ENCODE assay signal across 12 cellular contexts in the genomic region with DNA sequence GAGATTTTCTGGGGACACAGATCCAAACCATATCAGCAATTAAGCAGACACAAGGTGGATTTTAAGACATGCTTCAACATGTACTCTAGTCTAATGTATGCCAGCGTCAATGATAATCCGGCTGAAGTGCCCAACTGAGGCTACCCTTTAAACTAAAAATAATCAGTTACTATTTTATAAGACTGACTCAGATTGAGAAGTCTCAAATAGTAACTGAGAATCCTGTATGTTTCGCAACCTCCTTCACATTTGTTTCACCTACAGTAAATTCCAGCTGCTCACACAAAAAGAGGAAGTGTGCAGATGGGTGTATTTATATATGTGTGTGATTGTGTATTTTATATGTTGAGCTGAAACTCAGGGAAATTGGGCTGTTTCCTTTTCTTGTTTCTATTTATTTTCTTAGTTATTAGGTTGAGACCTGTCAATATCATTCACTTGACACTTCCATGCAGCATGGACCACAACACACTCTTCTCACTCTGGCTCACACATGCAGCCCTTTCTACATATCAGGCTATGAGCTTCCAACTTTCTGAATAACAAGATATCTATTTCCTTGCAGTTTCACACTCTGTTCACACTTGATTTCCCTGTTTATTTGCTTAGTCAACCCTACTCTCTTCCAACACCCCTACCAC.
DNase-seq lines count a peak whose midpoint lies in the region; ATAC-seq and TF ChIP-seq lines count a peak whose summit lies in the region.
"Had no signal": no experiment of that assay in that cellular context is flagged by ENCODE, and none has a peak within 500 bp of the region (broad histone marks: within the 10 kb centered on the region; RNA-seq: fewer than 3 reads in every experiment).

No MANE protein-coding gene starts in this region.

- peak; percentile 98 for ATAC-seq in GM19395 (IDR thresholded peaks at IDR 0.05; ENCODE audit: unreplicated experiment)
- peak; percentile 98 for ATAC-seq in HG02938 (IDR thresholded peaks at IDR 0.05; ENCODE audit: unreplicated experiment)
- ATAC-seq: left lung, Panc1 had no signal

- no peak overlapping the region for H2AFZ ChIP-seq in MM.1S (ENCODE audit: low read length)

- TF ChIP-seq CTCF in GM10266 (IDR thresholded peaks at IDR 0.05; ENCODE audit: control insufficient read depth, insufficient read depth, low read depth, missing control alignments) (no peak), MM.1S (IDR thresholded peaks at IDR 0.05; ENCODE audit: low read length) (no peak), suprapubic skin (IDR thresholded peaks at IDR 0.05) (no peak)

- WGBS in suprapubic skin: 84% methylated on average over 3 of the region's 3 CpGs

- H3K4me3 ChIP-seq in MM.1S (ENCODE audit: low read length): no peak overlapping the region
- no peak overlapping the region for H3K4me3 ChIP-seq in suprapubic skin
- H3K4me3 ChIP-seq: left lung had no signal

- TF ChIP-seq EP300 in suprapubic skin (IDR thresholded peaks at IDR 0.05): no peak

- no peaks in the 10 kb centered on the region for H3K9me2 ChIP-seq in MM.1S (replicated peaks; ENCODE audit: insufficient read depth, low read length)

- H3K27ac ChIP-seq in MM.1S (ENCODE audit: low read length): peak overlapping the region; percentile 82
- H3K27ac ChIP-seq in suprapubic skin: no peak overlapping the region
- H3K27ac ChIP-seq: left lung had no signal

- no peaks in the 10 kb centered on the region for H3K36me3 ChIP-seq in MM.1S (replicated peaks; ENCODE audit: insufficient read depth, low read length)
- H3K36me3 ChIP-seq in suprapubic skin: no peaks in the 10 kb centered on the region
- H3K36me3 ChIP-seq: left lung had no signal

- H3K79me2 ChIP-seq in MM.1S (ENCODE audit: low read length): no peaks in the 10 kb centered on the region

- H3K4me2 ChIP-seq in MM.1S (ENCODE audit: low read depth, low read length): peak overlapping the region; percentile 45; the same call in 1 of the 2 replicates

- H3K9me3 ChIP-seq in MM.1S (replicated peaks; ENCODE audit: insufficient read depth, low read length) (no peaks in the 10 kb centered on the region), suprapubic skin (no peaks in the 10 kb centered on the region)
- H3K9me3 ChIP-seq: left lung had no signal

- H4K20me1 ChIP-seq in MM.1S (ENCODE audit: insufficient read depth, low read length): no peaks in the 10 kb centered on the region

- H3F3A ChIP-seq in MM.1S (ENCODE audit: insufficient read depth, low read length): no peaks in the 10 kb centered on the region

- peaks cover 16% of the 10 kb centered on the region for H3K4me1 ChIP-seq in MM.1S (ENCODE audit: low read length)
- H3K4me1 ChIP-seq in suprapubic skin: no peaks in the 10 kb centered on the region
- H3K4me1 ChIP-seq: left lung had no signal

- DNase-seq in GM10266 (ENCODE audit: extremely low spot score) (peak; percentile 20), MM.1S (peak; percentile 77), cerebellum (ENCODE audit: low spot score) (no peak), NCI-H187 (lab: John Stamatoyannopoulos, UW) (no peak), Ammon's horn (ENCODE audit: low spot score) (no peak), suprapubic skin (ENCODE audit: low spot score in 2 of 2) (no peak)
- DNase-seq: activated CD4-positive, alpha-beta T cell treated with anti-CD3 and anti-CD28 coated beads, Interleukin-2, amount 50 U/mL, for 4 hours; left lung; retina had no signal

- H3K27me3 ChIP-seq in MM.1S (replicated peaks; ENCODE audit: insufficient read depth, low read length) (no peaks in the 10 kb centered on the region), suprapubic skin (no peaks in the 10 kb centered on the region)
- H3K27me3 ChIP-seq: left lung had no signal

- no peak for TF ChIP-seq POLR2A in suprapubic skin (IDR thresholded peaks at IDR 0.05)

- no peak overlapping the region for H3K9ac ChIP-seq in MM.1S (ENCODE audit: low read length)

Comparison
In these comparisons a context has a peak if more than half of its experiments do, and no peak if none do; other contexts are left out.
1. DNase-seq: peak in GM10266 (single experiment) and MM.1S (single experiment); none in cerebellum (single experiment), NCI-H187 (0 of 2), Ammon's horn (single experiment) and suprapubic skin (0 of 2).